1 cellular context compared by ENCODE assay signal in the genomic region with DNA sequence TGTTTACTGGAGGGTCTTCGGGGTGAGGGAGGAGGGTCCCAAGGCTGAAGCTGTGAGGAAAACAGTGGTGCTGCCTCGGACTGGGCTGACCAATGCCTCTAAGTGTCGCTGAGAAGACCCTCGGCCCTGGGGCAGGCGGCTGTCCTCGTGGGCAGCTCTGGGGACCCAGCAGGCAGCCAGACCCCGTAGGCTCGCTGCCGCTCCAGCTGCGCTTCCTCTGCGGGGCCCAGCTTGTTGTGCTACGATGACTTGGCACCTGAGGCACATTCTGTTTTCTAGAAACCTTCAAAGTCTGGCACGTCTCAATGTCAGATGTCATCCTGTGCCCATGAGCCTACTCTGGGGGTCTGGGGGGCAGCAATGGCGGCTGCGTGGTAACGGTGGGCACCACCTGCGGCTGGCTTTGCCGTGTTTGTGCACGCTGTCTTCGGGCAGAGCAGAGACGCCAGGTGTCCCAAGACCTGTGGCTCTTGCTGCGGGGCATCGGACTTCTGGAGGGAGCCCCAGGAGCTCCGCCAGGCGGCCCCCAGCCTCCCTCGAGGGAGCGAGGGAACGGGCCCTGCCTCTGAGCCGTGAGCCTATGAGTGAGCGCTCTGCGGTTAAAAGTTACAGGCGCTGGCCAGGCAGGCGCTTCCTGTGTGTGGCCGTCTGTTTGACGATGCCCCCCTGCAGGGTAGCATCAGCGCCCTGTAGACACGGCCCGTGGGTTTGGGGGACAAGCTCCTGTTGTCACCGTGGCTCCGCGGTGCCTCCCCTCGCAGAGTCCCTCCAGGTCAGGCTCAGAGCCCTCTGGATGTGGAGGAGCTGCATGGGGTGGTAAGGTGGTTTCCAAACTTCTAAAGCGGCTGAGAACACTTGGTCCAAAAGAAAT.
TF ChIP-seq lines count a peak whose summit lies in the region.

No MANE protein-coding gene starts in this region.

TF ChIP-seq in H1, 55 proteins besides CTCF, POLR2A, EP300 and RAD21:
- TF ChIP-seq, protein P1, sequence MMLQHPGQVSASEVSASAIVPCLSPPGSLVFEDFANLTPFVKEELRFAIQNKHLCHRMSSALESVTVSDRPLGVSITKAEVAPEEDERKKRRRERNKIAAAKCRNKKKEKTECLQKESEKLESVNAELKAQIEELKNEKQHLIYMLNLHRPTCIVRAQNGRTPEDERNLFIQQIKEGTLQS (IDR thresholded peaks at IDR 0.05; ENCODE audit: insufficient read depth, low read depth, low read length), result no peak
- no peak for TF ChIP-seq BCL11A (IDR thresholded peaks at IDR 0.05; ENCODE audit: low read depth in 2 of 2, low read length in 2 of 2)
- TF ChIP-seq PHF8 (conservative IDR thresholded peaks at IDR 0.05; ENCODE audit: low read depth, low read length), result no peak
- TF ChIP-seq TAF7 (optimal IDR thresholded peaks at IDR 0.05; ENCODE audit: borderline replicate concordance, low read depth, low read length), result no peak
- TF ChIP-seq BRCA1 (IDR thresholded peaks at IDR 0.05; ENCODE audit: low read depth, low read length), result no peak
- TF ChIP-seq CTBP2 (IDR thresholded peaks at IDR 0.05; ENCODE audit: borderline replicate concordance, insufficient read depth, insufficient read length, low read length), result no peak
- no peak for TF ChIP-seq NANOG (IDR thresholded peaks at IDR 0.05; ENCODE audit: insufficient read depth, low read depth, low read length, poor library complexity, severe bottlenecking)
- no peak for TF ChIP-seq EZH2 (IDR thresholded peaks at IDR 0.05; ENCODE audit: low read depth, low read length, severe bottlenecking)
- TF ChIP-seq JUN (IDR thresholded peaks at IDR 0.05; ENCODE audit: low read depth, low read length), result no peak
- TF ChIP-seq HDAC2 (IDR thresholded peaks at IDR 0.05; ENCODE audit: borderline replicate concordance in 1 of 2, low read depth in 2 of 2, low read length in 2 of 2), result no peak
- no peak for TF ChIP-seq POLR2AphosphoS5 (IDR thresholded peaks at IDR 0.05; ENCODE audit: low read depth, low read length)
- TF ChIP-seq SUZ12 (IDR thresholded peaks at IDR 0.05; ENCODE audit: low read length), result no peak
- TF ChIP-seq, protein P2, sequence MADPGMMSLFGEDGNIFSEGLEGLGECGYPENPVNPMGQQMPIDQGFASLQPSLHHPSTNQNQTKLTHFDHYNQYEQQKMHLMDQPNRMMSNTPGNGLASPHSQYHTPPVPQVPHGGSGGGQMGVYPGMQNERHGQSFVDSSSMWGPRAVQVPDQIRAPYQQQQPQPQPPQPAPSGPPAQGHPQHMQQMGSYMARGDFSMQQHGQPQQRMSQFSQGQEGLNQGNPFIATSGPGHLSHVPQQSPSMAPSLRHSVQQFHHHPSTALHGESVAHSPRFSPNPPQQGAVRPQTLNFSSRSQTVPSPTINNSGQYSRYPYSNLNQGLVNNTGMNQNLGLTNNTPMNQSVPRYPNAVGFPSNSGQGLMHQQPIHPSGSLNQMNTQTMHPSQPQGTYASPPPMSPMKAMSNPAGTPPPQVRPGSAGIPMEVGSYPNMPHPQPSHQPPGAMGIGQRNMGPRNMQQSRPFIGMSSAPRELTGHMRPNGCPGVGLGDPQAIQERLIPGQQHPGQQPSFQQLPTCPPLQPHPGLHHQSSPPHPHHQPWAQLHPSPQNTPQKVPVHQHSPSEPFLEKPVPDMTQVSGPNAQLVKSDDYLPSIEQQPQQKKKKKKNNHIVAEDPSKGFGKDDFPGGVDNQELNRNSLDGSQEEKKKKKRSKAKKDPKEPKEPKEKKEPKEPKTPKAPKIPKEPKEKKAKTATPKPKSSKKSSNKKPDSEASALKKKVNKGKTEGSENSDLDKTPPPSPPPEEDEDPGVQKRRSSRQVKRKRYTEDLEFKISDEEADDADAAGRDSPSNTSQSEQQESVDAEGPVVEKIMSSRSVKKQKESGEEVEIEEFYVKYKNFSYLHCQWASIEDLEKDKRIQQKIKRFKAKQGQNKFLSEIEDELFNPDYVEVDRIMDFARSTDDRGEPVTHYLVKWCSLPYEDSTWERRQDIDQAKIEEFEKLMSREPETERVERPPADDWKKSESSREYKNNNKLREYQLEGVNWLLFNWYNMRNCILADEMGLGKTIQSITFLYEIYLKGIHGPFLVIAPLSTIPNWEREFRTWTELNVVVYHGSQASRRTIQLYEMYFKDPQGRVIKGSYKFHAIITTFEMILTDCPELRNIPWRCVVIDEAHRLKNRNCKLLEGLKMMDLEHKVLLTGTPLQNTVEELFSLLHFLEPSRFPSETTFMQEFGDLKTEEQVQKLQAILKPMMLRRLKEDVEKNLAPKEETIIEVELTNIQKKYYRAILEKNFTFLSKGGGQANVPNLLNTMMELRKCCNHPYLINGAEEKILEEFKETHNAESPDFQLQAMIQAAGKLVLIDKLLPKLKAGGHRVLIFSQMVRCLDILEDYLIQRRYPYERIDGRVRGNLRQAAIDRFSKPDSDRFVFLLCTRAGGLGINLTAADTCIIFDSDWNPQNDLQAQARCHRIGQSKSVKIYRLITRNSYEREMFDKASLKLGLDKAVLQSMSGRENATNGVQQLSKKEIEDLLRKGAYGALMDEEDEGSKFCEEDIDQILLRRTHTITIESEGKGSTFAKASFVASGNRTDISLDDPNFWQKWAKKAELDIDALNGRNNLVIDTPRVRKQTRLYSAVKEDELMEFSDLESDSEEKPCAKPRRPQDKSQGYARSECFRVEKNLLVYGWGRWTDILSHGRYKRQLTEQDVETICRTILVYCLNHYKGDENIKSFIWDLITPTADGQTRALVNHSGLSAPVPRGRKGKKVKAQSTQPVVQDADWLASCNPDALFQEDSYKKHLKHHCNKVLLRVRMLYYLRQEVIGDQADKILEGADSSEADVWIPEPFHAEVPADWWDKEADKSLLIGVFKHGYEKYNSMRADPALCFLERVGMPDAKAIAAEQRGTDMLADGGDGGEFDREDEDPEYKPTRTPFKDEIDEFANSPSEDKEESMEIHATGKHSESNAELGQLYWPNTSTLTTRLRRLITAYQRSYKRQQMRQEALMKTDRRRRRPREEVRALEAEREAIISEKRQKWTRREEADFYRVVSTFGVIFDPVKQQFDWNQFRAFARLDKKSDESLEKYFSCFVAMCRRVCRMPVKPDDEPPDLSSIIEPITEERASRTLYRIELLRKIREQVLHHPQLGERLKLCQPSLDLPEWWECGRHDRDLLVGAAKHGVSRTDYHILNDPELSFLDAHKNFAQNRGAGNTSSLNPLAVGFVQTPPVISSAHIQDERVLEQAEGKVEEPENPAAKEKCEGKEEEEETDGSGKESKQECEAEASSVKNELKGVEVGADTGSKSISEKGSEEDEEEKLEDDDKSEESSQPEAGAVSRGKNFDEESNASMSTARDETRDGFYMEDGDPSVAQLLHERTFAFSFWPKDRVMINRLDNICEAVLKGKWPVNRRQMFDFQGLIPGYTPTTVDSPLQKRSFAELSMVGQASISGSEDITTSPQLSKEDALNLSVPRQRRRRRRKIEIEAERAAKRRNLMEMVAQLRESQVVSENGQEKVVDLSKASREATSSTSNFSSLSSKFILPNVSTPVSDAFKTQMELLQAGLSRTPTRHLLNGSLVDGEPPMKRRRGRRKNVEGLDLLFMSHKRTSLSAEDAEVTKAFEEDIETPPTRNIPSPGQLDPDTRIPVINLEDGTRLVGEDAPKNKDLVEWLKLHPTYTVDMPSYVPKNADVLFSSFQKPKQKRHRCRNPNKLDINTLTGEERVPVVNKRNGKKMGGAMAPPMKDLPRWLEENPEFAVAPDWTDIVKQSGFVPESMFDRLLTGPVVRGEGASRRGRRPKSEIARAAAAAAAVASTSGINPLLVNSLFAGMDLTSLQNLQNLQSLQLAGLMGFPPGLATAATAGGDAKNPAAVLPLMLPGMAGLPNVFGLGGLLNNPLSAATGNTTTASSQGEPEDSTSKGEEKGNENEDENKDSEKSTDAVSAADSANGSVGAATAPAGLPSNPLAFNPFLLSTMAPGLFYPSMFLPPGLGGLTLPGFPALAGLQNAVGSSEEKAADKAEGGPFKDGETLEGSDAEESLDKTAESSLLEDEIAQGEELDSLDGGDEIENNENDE (IDR thresholded peaks at IDR 0.05; ENCODE audit: insufficient replicate concordance, low read length), result no peak
- TF ChIP-seq, protein P3, sequence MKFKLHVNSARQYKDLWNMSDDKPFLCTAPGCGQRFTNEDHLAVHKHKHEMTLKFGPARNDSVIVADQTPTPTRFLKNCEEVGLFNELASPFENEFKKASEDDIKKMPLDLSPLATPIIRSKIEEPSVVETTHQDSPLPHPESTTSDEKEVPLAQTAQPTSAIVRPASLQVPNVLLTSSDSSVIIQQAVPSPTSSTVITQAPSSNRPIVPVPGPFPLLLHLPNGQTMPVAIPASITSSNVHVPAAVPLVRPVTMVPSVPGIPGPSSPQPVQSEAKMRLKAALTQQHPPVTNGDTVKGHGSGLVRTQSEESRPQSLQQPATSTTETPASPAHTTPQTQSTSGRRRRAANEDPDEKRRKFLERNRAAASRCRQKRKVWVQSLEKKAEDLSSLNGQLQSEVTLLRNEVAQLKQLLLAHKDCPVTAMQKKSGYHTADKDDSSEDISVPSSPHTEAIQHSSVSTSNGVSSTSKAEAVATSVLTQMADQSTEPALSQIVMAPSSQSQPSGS (IDR thresholded peaks at IDR 0.05; ENCODE audit: low read length), result no peak
TF ChIP-seq in H1: peak in this region for 0.
